In genomic region chr12:104971276-104971675, GRCh38 we compare ENCODE assay signal across 16 cellular contexts.
"Had no signal": no experiment of that assay in that cellular context is flagged by ENCODE, and none has a peak within 500 bp of the region (broad histone marks: within the 10 kb centered on the region; RNA-seq: fewer than 3 reads in every experiment).

No MANE protein-coding gene starts in this region.

- H3K4me1 Mint-ChIP-seq: activated naive CD8-positive, alpha-beta T cell treated with anti-CD3 and anti-CD28 coated beads, Interleukin-2, amount 10 ng/mL, durations not matched to agents 7 days and 5 days; neural progenitor cell; stimulated activated effector memory CD8-positive, alpha-beta T cell treated with anti-CD3 and anti-CD28 coated beads, Interleukin-12 subunit alpha, Interleukin-12 subunit beta, amount 100 ng/mL, for 72 hours had no signal

- H3K36me3 ChIP-seq: ascending aorta, left lung, neural progenitor cell, sigmoid colon had no signal

- H3K4me2 ChIP-seq: hepatocyte, neural progenitor cell had no signal

- DNase-seq: activated CD4-positive, alpha-beta T cell treated with anti-CD3 and anti-CD28 coated beads, Interleukin-2, amount 50 U/mL, for 1 hour; activated CD4-positive, CD25-positive, alpha-beta regulatory T cell; activated CD8-positive, alpha-beta memory T cell treated with anti-CD3 and anti-CD28 coated beads for 24 hours; activated gamma-delta T cell treated with Interleukin-2 at 50 U/mL for 16 hours; activated naive CD8-positive, alpha-beta T cell treated with anti-CD3 and anti-CD28 coated beads, Interleukin-2, amount 10 ng/mL, durations not matched to agents 7 days and 5 days; dermis blood vessel endothelial cell; kidney; left lung; mammary epithelial cell; naive B cell; sigmoid colon had no signal

- H3K79me2 ChIP-seq: hepatocyte, parathyroid adenoma had no signal

- H2AFZ ChIP-seq: hepatocyte, neural progenitor cell, parathyroid adenoma had no signal

- H3K27ac Mint-ChIP-seq: activated naive CD8-positive, alpha-beta T cell treated with anti-CD3 and anti-CD28 coated beads, Interleukin-2, amount 10 ng/mL, durations not matched to agents 7 days and 5 days; naive B cell; neural progenitor cell; stimulated activated effector memory CD8-positive, alpha-beta T cell treated with anti-CD3 and anti-CD28 coated beads, Interleukin-12 subunit alpha, Interleukin-12 subunit beta, amount 100 ng/mL, for 72 hours had no signal

- H3K27ac ChIP-seq: hepatocyte, left lung, neural progenitor cell, parathyroid adenoma, sigmoid colon had no signal

- H3K9me3 ChIP-seq: ascending aorta, left lung, sigmoid colon had no signal

- H3K27me3 Mint-ChIP-seq: naive B cell had no signal

- H3K4me3 Mint-ChIP-seq: activated naive CD8-positive, alpha-beta T cell treated with anti-CD3 and anti-CD28 coated beads, Interleukin-2, amount 10 ng/mL, durations not matched to agents 7 days and 5 days; naive B cell; neural progenitor cell; stimulated activated effector memory CD8-positive, alpha-beta T cell treated with anti-CD3 and anti-CD28 coated beads, Interleukin-12 subunit alpha, Interleukin-12 subunit beta, amount 100 ng/mL, for 72 hours had no signal

- H3K9ac ChIP-seq: neural progenitor cell, parathyroid adenoma had no signal

- ATAC-seq: left lung; stimulated activated effector memory CD8-positive, alpha-beta T cell treated with anti-CD3 and anti-CD28 coated beads, Interleukin-12 subunit alpha, Interleukin-12 subunit beta, amount 100 ng/mL, for 72 hours had no signal

- H3K4me3 ChIP-seq: ascending aorta, hepatocyte, left lung, neural progenitor cell, sigmoid colon had no signal

- H3K4me1 ChIP-seq: left lung, neural progenitor cell, parathyroid adenoma, sigmoid colon had no signal

- H3K36me3 Mint-ChIP-seq: activated naive CD8-positive, alpha-beta T cell treated with anti-CD3 and anti-CD28 coated beads, Interleukin-2, amount 10 ng/mL, durations not matched to agents 7 days and 5 days; naive B cell; neural progenitor cell; stimulated activated effector memory CD8-positive, alpha-beta T cell treated with anti-CD3 and anti-CD28 coated beads, Interleukin-12 subunit alpha, Interleukin-12 subunit beta, amount 100 ng/mL, for 72 hours had no signal

- H3K27me3 ChIP-seq: ascending aorta, hepatocyte, left lung, neural progenitor cell, sigmoid colon had no signal

- H3K9me3 Mint-ChIP-seq: activated naive CD8-positive, alpha-beta T cell treated with anti-CD3 and anti-CD28 coated beads, Interleukin-2, amount 10 ng/mL, durations not matched to agents 7 days and 5 days; naive B cell; stimulated activated effector memory CD8-positive, alpha-beta T cell treated with anti-CD3 and anti-CD28 coated beads, Interleukin-12 subunit alpha, Interleukin-12 subunit beta, amount 100 ng/mL, for 72 hours had no signal
